ENCODE assay signal across 9 cellular contexts in genomic region chr1:206469411-206469932, GRCh38. TPM values are rescaled to one million over a fixed set of nuclear protein-coding genes. Genes with fewer than 3 reads are reported as not detected.
DNase-seq lines count a peak whose midpoint lies in the region; ATAC-seq and FAIRE-seq lines count a peak whose summit lies in the region.
"Had no signal": no experiment of that assay in that cellular context is flagged by ENCODE, and none has a peak within 500 bp of the region (broad histone marks: within the 10 kb centered on the region; RNA-seq: fewer than 3 reads in every experiment).

No MANE protein-coding gene starts in this region.

- intact Hi-C loops in CD4-positive, alpha-beta memory T cell (cut with micrococcal nuclease), result loop anchor here (10.0 kb wide), 1 partner anchor 515 kb away; no protein-coding TSS in a partner anchor
- intact Hi-C loops in naive thymus-derived CD4-positive, alpha-beta T cell (cut with micrococcal nuclease), result no loop called here

- peak in 3 of 5 donors; percentile 27 to 78 (median 34) for DNase-seq in CD4-positive, alpha-beta memory T cell
- DNase-seq in MG63 (no peak), midbrain (lab: John Stamatoyannopoulos, UW) (no peak), urothelium cell line (ENCODE audit: low spot score) (no peak), G401 (ENCODE audit: low spot score) (no peak)
- DNase-seq in naive thymus-derived CD4-positive, alpha-beta T cell, result peak in 3 of 9 donors; percentile 22 to 46 (median 40)

- FAIRE-seq in urothelium cell line (lab: Jason Lieb, UNC), result no peak

- H3K36me3 Mint-ChIP-seq in CD4-positive, alpha-beta memory T cell, result peaks cover 5 to 40% of the 10 kb centered on the region in 2 donors
- no peaks in the 10 kb centered on the region for H3K36me3 Mint-ChIP-seq in activated naive CD8-positive, alpha-beta T cell
- peaks cover 3 to 31% (median 5%) of the 10 kb centered on the region in 5 donors for H3K36me3 Mint-ChIP-seq in naive thymus-derived CD4-positive, alpha-beta T cell

- H3K4me3 Mint-ChIP-seq in CD4-positive, alpha-beta memory T cell, result peak overlapping the region; percentile 84 to 97 (median 93)
- H3K4me3 Mint-ChIP-seq in activated naive CD8-positive, alpha-beta T cell, result peak overlapping the region; percentile 91
- H3K4me3 Mint-ChIP-seq in naive thymus-derived CD4-positive, alpha-beta T cell, result peak overlapping the region; percentile 88 to 95 (median 93)

- H3K36me3 ChIP-seq in CD4-positive, alpha-beta memory T cell (ENCODE audit: insufficient read depth, low read length), result peaks cover 14% of the 10 kb centered on the region
- no peaks in the 10 kb centered on the region for H3K36me3 ChIP-seq in MG63
- H3K36me3 ChIP-seq in naive thymus-derived CD4-positive, alpha-beta T cell (ENCODE audit: control insufficient read depth in 2 of 3, insufficient read depth in 3 of 3, low read length in 3 of 3), result peaks cover 0 to 24% (median under 1%) of the 10 kb centered on the region in 3 experiments
- H3K36me3 ChIP-seq: adrenal gland had no signal

- ATAC-seq in naive thymus-derived CD4-positive, alpha-beta T cell, result peak; percentile 26
- ATAC-seq in HG03520 (IDR thresholded peaks at IDR 0.05; ENCODE audit: unreplicated experiment), result no peak

- peak overlapping the region; percentile 64 to 95 (median 92) for H3K27ac Mint-ChIP-seq in CD4-positive, alpha-beta memory T cell
- H3K27ac Mint-ChIP-seq in activated naive CD8-positive, alpha-beta T cell, result peak overlapping the region; percentile 89
- peak overlapping the region; percentile 61 to 97 (median 86) for H3K27ac Mint-ChIP-seq in naive thymus-derived CD4-positive, alpha-beta T cell

- peak overlapping the region; percentile 80 for H3K27ac ChIP-seq in CD4-positive, alpha-beta memory T cell (ENCODE audit: low read depth, low read length)
- peak overlapping the region; percentile 78 for H3K27ac ChIP-seq in naive thymus-derived CD4-positive, alpha-beta T cell (ENCODE audit: low read depth, low read length)
- H3K27ac ChIP-seq: adrenal gland had no signal

- peak overlapping the region; percentile 99 for H3K4me3 ChIP-seq in CD4-positive, alpha-beta memory T cell (ENCODE audit: low read length in 2 of 2)
- H3K4me3 ChIP-seq in MG63, result 0 out of 2 replicates have a peak overlapping the region, but pooled peaks have one; percentile 69
- peak overlapping the region; percentile 98 for H3K4me3 ChIP-seq in naive thymus-derived CD4-positive, alpha-beta T cell (ENCODE audit: low read length)

- no peaks in the 10 kb centered on the region for H3K27me3 Mint-ChIP-seq in CD4-positive, alpha-beta memory T cell
- no peaks in the 10 kb centered on the region for H3K27me3 Mint-ChIP-seq in activated naive CD8-positive, alpha-beta T cell
- H3K27me3 Mint-ChIP-seq in naive thymus-derived CD4-positive, alpha-beta T cell, result no peaks in the 10 kb centered on the region

- POLR2A ChIA-PET in CD4-positive, alpha-beta memory T cell (lab: Charles Lee; ENCODE audit: partially characterized antibody), result interaction anchor here (0.8 to 3.1 kb wide), 14 partner anchors 7 to 720 kb away, joined by 3 to 22 read pairs (median 10); partner anchors contain the start of genes EIF2D, NUCKS1 and RASSF5
- POLR2A ChIA-PET in naive thymus-derived CD4-positive, alpha-beta T cell (lab: Charles Lee), result interaction anchor here (0.6 to 2.7 kb wide), 12 partner anchors 7 to 1028 kb away, joined by 3 to 10 read pairs (median 5); partner anchors contain the start of genes EIF2D and RASSF5

- in situ Hi-C loops in G401 (cut with HindIII; ENCODE audit: low sequenced_read_pairs), result no loop called here

- H3K27me3 ChIP-seq in CD4-positive, alpha-beta memory T cell (ENCODE audit: insufficient read depth, low read length), result no peaks in the 10 kb centered on the region
- no peaks in the 10 kb centered on the region for H3K27me3 ChIP-seq in MG63
- H3K27me3 ChIP-seq in naive thymus-derived CD4-positive, alpha-beta T cell (ENCODE audit: control insufficient read depth in 2 of 2, insufficient read depth in 2 of 2, low read length in 2 of 2), result no peaks in the 10 kb centered on the region
- H3K27me3 ChIP-seq: adrenal gland had no signal

- H3K9me3 Mint-ChIP-seq in CD4-positive, alpha-beta memory T cell, result no peaks in the 10 kb centered on the region
- no peaks in the 10 kb centered on the region for H3K9me3 Mint-ChIP-seq in activated naive CD8-positive, alpha-beta T cell (ENCODE audit: low read depth)
- H3K9me3 Mint-ChIP-seq in naive thymus-derived CD4-positive, alpha-beta T cell, result peaks cover 0 to 4% (median 0%) of the 10 kb centered on the region in 11 donors

- CTCF ChIA-PET in CD4-positive, alpha-beta memory T cell (lab: Charles Lee; ENCODE audit: partially characterized antibody), result interaction anchor here (1.2 to 15.1 kb wide), 18 partner anchors 7 to 198 kb away, joined by 3 to 274 read pairs (median 6); partner anchors contain the start of genes EIF2D and RASSF5
- CTCF ChIA-PET in naive thymus-derived CD4-positive, alpha-beta T cell (lab: Charles Lee), result interaction anchor here (0.8 to 3.2 kb wide), 13 partner anchors 7 to 194 kb away, joined by 3 to 30 read pairs (median 6); no protein-coding TSS in a partner anchor

- H3K4me1 ChIP-seq in CD4-positive, alpha-beta memory T cell (ENCODE audit: insufficient read depth, low read length), result peaks cover 83% of the 10 kb centered on the region
- peaks cover 64 to 66% of the 10 kb centered on the region in 2 donors for H3K4me1 ChIP-seq in naive thymus-derived CD4-positive, alpha-beta T cell (ENCODE audit: control insufficient read depth in 2 of 2, insufficient read depth in 2 of 2, low read length in 2 of 2)

- H3K4me1 Mint-ChIP-seq in CD4-positive, alpha-beta memory T cell, result peaks cover 54 to 97% (median 82%) of the 10 kb centered on the region in 4 donors
- H3K4me1 Mint-ChIP-seq in activated naive CD8-positive, alpha-beta T cell (ENCODE audit: low read depth), result peaks cover 88% of the 10 kb centered on the region
- H3K4me1 Mint-ChIP-seq in naive thymus-derived CD4-positive, alpha-beta T cell, result peaks cover 55 to 93% (median 80%) of the 10 kb centered on the region in 7 donors

- no peaks in the 10 kb centered on the region for H3K9me3 ChIP-seq in CD4-positive, alpha-beta memory T cell (ENCODE audit: control insufficient read depth in 1 of 2, low read length in 2 of 2)
- no peaks in the 10 kb centered on the region for H3K9me3 ChIP-seq in MG63
- H3K9me3 ChIP-seq in naive thymus-derived CD4-positive, alpha-beta T cell (ENCODE audit: control insufficient read depth in 2 of 3, low read length in 3 of 3), result no peaks in the 10 kb centered on the region
- H3K9me3 ChIP-seq: adrenal gland had no signal

RNA-seq across cellular contexts. Expression of gene IKBKE, which starts 0.8 kb away (rescaled TPM):
- total RNA-seq in CD4-positive, alpha-beta memory T cell, result 10 to 100 TPM; 81.8 to 92.3 TPM
- 10 to 100 TPM; 46.8 to 56.3 TPM for polyA plus RNA-seq in CD4-positive, alpha-beta memory T cell
- 5.5 and 12.9 TPM in 2 replicates for total RNA-seq in MG63 (2014; rRNA removed; shearing (Covaris generic); ENCODE audit: low replicate concordance)
- 100 to 1,000 TPM in 1 of 5 experiments, 10 to 100 TPM in 4; 50.1 to 177 (median 79.1) TPM for total RNA-seq in naive thymus-derived CD4-positive, alpha-beta T cell
- 10 to 100 TPM; 32.5 to 48.3 TPM for polyA plus RNA-seq in naive thymus-derived CD4-positive, alpha-beta T cell
- total RNA-seq in G401 (2014; rRNA removed; shearing (Covaris generic)), result 12.7 and 27.8 TPM in 2 replicates

RNA-seq across cellular contexts. Expression of gene RASSF5, which starts 37.9 kb away (rescaled TPM):
- 100 to 1,000 TPM; 186 to 190 TPM for total RNA-seq in CD4-positive, alpha-beta memory T cell
- 100 to 1,000 TPM; 249 to 298 TPM for polyA plus RNA-seq in CD4-positive, alpha-beta memory T cell
- 0.12 and 1.3 TPM in 2 replicates for total RNA-seq in MG63 (2014; rRNA removed; shearing (Covaris generic); ENCODE audit: low replicate concordance)
- 100 to 1,000 TPM; 155 to 240 (median 218) TPM for total RNA-seq in naive thymus-derived CD4-positive, alpha-beta T cell
- 100 to 1,000 TPM; 299 to 416 TPM for polyA plus RNA-seq in naive thymus-derived CD4-positive, alpha-beta T cell
- 0.68 TPM in 1 of 2 replicates, not detected in the other for total RNA-seq in G401 (2014; rRNA removed; shearing (Covaris generic))

Comparison
In these comparisons a context has a peak if more than half of its experiments do, and no peak if none do; other contexts are left out.
1. DNase-seq: peak in CD4-positive, alpha-beta memory T cell (3 of 5); none in MG63 (single experiment), midbrain (single experiment), urothelium cell line (single experiment) and G401 (single experiment).
2. RNA of gene RASSF5, which starts 37.9 kb away (total RNA-seq): 155 to 240 TPM in naive thymus-derived CD4-positive, alpha-beta T cell and 186 to 190 TPM in CD4-positive, alpha-beta memory T cell; 0.12 to 1.3 TPM in MG63 and 0.68 TPM in G401; every median in the first group is over 10 times any median in the second.
3. Peak in every context shown above with its lines, with median percentiles within 50 percentile points of each other: H3K4me3 ChIP-seq, H3K27ac Mint-ChIP-seq and H3K4me3 Mint-ChIP-seq.